ENCODE assay signal across 1 cellular context in the genomic region with DNA sequence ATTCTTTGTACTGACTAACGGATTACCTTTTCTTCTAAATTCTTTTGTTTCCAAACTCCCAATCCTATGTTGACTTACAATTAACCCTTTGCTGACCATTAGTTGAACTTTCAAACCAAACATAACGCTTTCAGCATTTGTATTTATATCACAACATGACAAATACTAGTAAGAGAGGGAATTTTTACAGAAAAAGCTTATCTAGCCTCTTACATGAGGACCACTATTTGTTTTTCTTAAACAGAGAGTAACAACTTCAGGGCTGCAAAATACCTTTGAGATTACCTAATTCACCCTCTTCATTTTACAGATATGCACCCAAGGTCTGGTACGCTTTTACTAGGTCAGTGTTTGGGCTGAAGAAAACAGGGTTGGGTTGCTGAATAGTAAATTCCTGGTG.
TF ChIP-seq lines count a peak whose summit lies in the region.

No MANE protein-coding gene starts in this region.

TF ChIP-seq in HepG2, 621 proteins besides CTCF, POLR2A, EP300 and RAD21 (continued from another document):
- TF ChIP-seq, protein P1, sequence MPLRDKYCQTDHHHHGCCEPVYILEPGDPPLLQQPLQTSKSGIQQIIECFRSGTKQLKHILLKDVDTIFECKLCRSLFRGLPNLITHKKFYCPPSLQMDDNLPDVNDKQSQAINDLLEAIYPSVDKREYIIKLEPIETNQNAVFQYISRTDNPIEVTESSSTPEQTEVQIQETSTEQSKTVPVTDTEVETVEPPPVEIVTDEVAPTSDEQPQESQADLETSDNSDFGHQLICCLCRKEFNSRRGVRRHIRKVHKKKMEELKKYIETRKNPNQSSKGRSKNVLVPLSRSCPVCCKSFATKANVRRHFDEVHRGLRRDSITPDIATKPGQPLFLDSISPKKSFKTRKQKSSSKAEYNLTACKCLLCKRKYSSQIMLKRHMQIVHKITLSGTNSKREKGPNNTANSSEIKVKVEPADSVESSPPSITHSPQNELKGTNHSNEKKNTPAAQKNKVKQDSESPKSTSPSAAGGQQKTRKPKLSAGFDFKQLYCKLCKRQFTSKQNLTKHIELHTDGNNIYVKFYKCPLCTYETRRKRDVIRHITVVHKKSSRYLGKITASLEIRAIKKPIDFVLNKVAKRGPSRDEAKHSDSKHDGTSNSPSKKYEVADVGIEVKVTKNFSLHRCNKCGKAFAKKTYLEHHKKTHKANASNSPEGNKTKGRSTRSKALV (CRISPR knock-in tag; IDR thresholded peaks at IDR 0.05) = peak; percentile 46; the same call in 1 of the 2 replicates
- 0 out of 2 replicates have a peak, but pooled peaks have one; percentile 30 for TF ChIP-seq NFIC (IDR thresholded peaks at IDR 0.05; ENCODE audit: low read length)
- TF ChIP-seq YEATS4 (CRISPR knock-in tag; IDR thresholded peaks at IDR 0.05; ENCODE audit: borderline replicate concordance) = peak; percentile 28; the same call in 1 of the 2 replicates
- no peak for TF ChIP-seq ATRX (CRISPR knock-in tag; IDR thresholded peaks at IDR 0.05; ENCODE audit: borderline replicate concordance)
- TF ChIP-seq MIXL1 (CRISPR knock-in tag; IDR thresholded peaks at IDR 0.05) = 0 out of 2 replicates have a peak, but pooled peaks have one; percentile 25
- no peak for TF ChIP-seq MLLT10 (CRISPR knock-in tag; IDR thresholded peaks at IDR 0.05)
- TF ChIP-seq SP1 (IDR thresholded peaks at IDR 0.05) = no peak
- TF ChIP-seq SP1 (CRISPR knock-in tag; IDR thresholded peaks at IDR 0.05) = no peak
- TF ChIP-seq FOXA1 (IDR thresholded peaks at IDR 0.05) = no peak
- peak; percentile 82 for TF ChIP-seq FOXA1 (CRISPR knock-in tag; IDR thresholded peaks at IDR 0.05)
- TF ChIP-seq, protein P2, sequence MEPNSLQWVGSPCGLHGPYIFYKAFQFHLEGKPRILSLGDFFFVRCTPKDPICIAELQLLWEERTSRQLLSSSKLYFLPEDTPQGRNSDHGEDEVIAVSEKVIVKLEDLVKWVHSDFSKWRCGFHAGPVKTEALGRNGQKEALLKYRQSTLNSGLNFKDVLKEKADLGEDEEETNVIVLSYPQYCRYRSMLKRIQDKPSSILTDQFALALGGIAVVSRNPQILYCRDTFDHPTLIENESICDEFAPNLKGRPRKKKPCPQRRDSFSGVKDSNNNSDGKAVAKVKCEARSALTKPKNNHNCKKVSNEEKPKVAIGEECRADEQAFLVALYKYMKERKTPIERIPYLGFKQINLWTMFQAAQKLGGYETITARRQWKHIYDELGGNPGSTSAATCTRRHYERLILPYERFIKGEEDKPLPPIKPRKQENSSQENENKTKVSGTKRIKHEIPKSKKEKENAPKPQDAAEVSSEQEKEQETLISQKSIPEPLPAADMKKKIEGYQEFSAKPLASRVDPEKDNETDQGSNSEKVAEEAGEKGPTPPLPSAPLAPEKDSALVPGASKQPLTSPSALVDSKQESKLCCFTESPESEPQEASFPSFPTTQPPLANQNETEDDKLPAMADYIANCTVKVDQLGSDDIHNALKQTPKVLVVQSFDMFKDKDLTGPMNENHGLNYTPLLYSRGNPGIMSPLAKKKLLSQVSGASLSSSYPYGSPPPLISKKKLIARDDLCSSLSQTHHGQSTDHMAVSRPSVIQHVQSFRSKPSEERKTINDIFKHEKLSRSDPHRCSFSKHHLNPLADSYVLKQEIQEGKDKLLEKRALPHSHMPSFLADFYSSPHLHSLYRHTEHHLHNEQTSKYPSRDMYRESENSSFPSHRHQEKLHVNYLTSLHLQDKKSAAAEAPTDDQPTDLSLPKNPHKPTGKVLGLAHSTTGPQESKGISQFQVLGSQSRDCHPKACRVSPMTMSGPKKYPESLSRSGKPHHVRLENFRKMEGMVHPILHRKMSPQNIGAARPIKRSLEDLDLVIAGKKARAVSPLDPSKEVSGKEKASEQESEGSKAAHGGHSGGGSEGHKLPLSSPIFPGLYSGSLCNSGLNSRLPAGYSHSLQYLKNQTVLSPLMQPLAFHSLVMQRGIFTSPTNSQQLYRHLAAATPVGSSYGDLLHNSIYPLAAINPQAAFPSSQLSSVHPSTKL (CRISPR knock-in tag; IDR thresholded peaks at IDR 0.05) = peak; percentile 72
- TF ChIP-seq ZSCAN12 (CRISPR knock-in tag; IDR thresholded peaks at IDR 0.05) = 0 out of 2 replicates have a peak, but pooled peaks have one; percentile 50
- TF ChIP-seq SOX13 (IDR thresholded peaks at IDR 0.05) = no peak
- TF ChIP-seq SOX13 (CRISPR knock-in tag; conservative IDR thresholded peaks at IDR 0.05 in 1 of 2, IDR thresholded peaks at IDR 0.05 in 1 of 2) = peak in 1 of 2 experiments; percentile 72; a peak in 2 of 4 replicates
- TF ChIP-seq, protein P3, sequence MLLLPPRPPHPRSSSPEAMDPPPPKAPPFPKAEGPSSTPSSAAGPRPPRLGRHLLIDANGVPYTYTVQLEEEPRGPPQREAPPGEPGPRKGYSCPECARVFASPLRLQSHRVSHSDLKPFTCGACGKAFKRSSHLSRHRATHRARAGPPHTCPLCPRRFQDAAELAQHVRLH (CRISPR knock-in tag; IDR thresholded peaks at IDR 0.05; ENCODE audit: borderline replicate concordance, low read depth) = no peak
- TF ChIP-seq DNMT1 (CRISPR knock-in tag; IDR thresholded peaks at IDR 0.05) = no peak
- peak; percentile 15; the same call in 1 of the 2 replicates for TF ChIP-seq CEBPG (CRISPR knock-in tag; IDR thresholded peaks at IDR 0.05)
- TF ChIP-seq ZNF564 (CRISPR knock-in tag; IDR thresholded peaks at IDR 0.05) = 0 out of 2 replicates have a peak, but pooled peaks have one; percentile 33
- TF ChIP-seq ELF1 (CRISPR knock-in tag; IDR thresholded peaks at IDR 0.05) = no peak
- TF ChIP-seq ISL2 (CRISPR knock-in tag; IDR thresholded peaks at IDR 0.05) = peak; percentile 50; the same call in 1 of the 2 replicates
- no peak for TF ChIP-seq U2AF1 (optimal IDR thresholded peaks at IDR 0.05; ENCODE audit: low read depth, low read length)
- TF ChIP-seq ZNF614 (CRISPR knock-in tag; IDR thresholded peaks at IDR 0.05; ENCODE audit: borderline replicate concordance) = peak; percentile 17; the same call in 1 of the 2 replicates
- TF ChIP-seq ARID2 (CRISPR knock-in tag; IDR thresholded peaks at IDR 0.05; ENCODE audit: borderline replicate concordance) = no peak
- TF ChIP-seq, protein P4, sequence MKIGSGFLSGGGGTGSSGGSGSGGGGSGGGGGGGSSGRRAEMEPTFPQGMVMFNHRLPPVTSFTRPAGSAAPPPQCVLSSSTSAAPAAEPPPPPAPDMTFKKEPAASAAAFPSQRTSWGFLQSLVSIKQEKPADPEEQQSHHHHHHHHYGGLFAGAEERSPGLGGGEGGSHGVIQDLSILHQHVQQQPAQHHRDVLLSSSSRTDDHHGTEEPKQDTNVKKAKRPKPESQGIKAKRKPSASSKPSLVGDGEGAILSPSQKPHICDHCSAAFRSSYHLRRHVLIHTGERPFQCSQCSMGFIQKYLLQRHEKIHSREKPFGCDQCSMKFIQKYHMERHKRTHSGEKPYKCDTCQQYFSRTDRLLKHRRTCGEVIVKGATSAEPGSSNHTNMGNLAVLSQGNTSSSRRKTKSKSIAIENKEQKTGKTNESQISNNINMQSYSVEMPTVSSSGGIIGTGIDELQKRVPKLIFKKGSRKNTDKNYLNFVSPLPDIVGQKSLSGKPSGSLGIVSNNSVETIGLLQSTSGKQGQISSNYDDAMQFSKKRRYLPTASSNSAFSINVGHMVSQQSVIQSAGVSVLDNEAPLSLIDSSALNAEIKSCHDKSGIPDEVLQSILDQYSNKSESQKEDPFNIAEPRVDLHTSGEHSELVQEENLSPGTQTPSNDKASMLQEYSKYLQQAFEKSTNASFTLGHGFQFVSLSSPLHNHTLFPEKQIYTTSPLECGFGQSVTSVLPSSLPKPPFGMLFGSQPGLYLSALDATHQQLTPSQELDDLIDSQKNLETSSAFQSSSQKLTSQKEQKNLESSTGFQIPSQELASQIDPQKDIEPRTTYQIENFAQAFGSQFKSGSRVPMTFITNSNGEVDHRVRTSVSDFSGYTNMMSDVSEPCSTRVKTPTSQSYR (CRISPR knock-in tag; IDR thresholded peaks at IDR 0.05; ENCODE audit: borderline replicate concordance) = no peak
- 0 out of 2 replicates have a peak, but pooled peaks have one; percentile 43 for TF ChIP-seq MED1 (CRISPR knock-in tag; IDR thresholded peaks at IDR 0.05)
- TF ChIP-seq, protein P5, sequence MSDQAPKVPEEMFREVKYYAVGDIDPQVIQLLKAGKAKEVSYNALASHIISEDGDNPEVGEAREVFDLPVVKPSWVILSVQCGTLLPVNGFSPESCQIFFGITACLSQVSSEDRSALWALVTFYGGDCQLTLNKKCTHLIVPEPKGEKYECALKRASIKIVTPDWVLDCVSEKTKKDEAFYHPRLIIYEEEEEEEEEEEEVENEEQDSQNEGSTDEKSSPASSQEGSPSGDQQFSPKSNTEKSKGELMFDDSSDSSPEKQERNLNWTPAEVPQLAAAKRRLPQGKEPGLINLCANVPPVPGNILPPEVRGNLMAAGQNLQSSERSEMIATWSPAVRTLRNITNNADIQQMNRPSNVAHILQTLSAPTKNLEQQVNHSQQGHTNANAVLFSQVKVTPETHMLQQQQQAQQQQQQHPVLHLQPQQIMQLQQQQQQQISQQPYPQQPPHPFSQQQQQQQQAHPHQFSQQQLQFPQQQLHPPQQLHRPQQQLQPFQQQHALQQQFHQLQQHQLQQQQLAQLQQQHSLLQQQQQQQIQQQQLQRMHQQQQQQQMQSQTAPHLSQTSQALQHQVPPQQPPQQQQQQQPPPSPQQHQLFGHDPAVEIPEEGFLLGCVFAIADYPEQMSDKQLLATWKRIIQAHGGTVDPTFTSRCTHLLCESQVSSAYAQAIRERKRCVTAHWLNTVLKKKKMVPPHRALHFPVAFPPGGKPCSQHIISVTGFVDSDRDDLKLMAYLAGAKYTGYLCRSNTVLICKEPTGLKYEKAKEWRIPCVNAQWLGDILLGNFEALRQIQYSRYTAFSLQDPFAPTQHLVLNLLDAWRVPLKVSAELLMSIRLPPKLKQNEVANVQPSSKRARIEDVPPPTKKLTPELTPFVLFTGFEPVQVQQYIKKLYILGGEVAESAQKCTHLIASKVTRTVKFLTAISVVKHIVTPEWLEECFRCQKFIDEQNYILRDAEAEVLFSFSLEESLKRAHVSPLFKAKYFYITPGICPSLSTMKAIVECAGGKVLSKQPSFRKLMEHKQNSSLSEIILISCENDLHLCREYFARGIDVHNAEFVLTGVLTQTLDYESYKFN (CRISPR knock-in tag; conservative IDR thresholded peaks at IDR 0.05) = peak; percentile 66
TF ChIP-seq in HepG2: peak in this region for 37.
